ENCODE assay signal across 17 cellular contexts in the genomic region with DNA sequence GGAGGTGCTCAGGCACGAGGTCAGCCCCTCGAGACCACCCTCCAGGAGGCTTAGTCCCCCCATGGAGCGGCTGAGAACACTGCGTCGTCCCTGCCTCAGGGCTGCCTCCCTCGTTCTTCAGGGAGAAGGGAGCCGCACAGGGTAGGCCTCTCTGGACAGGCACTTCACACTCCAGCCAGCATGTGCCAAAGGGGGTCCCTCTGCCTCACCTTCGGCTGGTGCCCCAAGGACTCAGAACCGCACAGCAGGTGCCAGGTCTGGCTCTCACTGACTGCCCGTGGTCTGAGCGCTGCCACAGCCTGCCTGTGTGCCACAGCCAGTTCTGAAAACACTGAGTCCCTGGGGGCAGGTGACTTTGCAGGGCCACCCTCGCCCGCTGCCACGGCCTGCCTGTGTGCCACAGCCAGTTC. TPM values are rescaled to one million over a fixed set of nuclear protein-coding genes. Genes with fewer than 3 reads are reported as not detected.
DNase-seq lines count a peak whose midpoint lies in the region; ATAC-seq and TF ChIP-seq lines count a peak whose summit lies in the region.
"Had no signal": no experiment of that assay in that cellular context is flagged by ENCODE, and none has a peak within 500 bp of the region (broad histone marks: within the 10 kb centered on the region; RNA-seq: fewer than 3 reads in every experiment).

No MANE protein-coding gene starts in this region.

- POLR2A ChIA-PET in activated B cell treated with CpG ODN at 0.5 μM for 24 hours (lab: Charles Lee) = interaction anchor here (0.6 to 2.0 kb wide), 9 partner anchors 10 to 46 kb away, joined by 3 to 15 read pairs (median 5); a partner anchor contains a TSS

- peaks cover 69% of the 10 kb centered on the region for H3K4me1 Mint-ChIP-seq in activated B cell treated with CpG ODN at 0.5 μM for 24 hours

- H3K36me3 ChIP-seq in mucosa of descending colon (ENCODE audit: low read depth) = no peaks in the 10 kb centered on the region

- peak overlapping the region; percentile 71 for H3K4me3 Mint-ChIP-seq in activated B cell treated with CpG ODN at 0.5 μM for 24 hours

- no peaks in the 10 kb centered on the region for H3K4me1 ChIP-seq in mucosa of descending colon (ENCODE audit: low read depth)
- H3K4me1 ChIP-seq: Caco-2 had no signal

- no peaks in the 10 kb centered on the region for H3K9me3 ChIP-seq in mucosa of descending colon
- H3K9me3 ChIP-seq: Caco-2 had no signal

- peak overlapping the region; percentile 82 for H3K27ac Mint-ChIP-seq in activated B cell treated with CpG ODN at 0.5 μM for 24 hours

- H3K4me3 ChIP-seq in mucosa of descending colon = no peak overlapping the region

- CTCF ChIA-PET in activated B cell treated with CpG ODN at 0.5 μM for 24 hours (lab: Charles Lee) = interaction anchor here (1.5 kb wide), 1 partner anchor 22 kb away, joined by 4 read pairs; no protein-coding TSS in a partner anchor

- intact Hi-C loops in Right ventricle myocardium inferior (cut with DNase I) (no loop called here), cardiac septum (cut with DNase I) (no loop called here), activated B cell treated with CpG ODN at 0.5 μM for 24 hours (cut with micrococcal nuclease) (loop anchor here (1.0 kb wide), 1 partner anchor 22 kb away; no protein-coding TSS in a partner anchor), mucosa of descending colon (cut with DNase I, micrococcal nuclease) (no loop called here)

- no peak for TF ChIP-seq CTCF in activated B cell treated with CpG ODN at 0.5 μM for 24 hours (IDR thresholded peaks at IDR 0.05)
- no peak for TF ChIP-seq CTCF in mucosa of descending colon (IDR thresholded peaks at IDR 0.05)

- H3K9me3 Mint-ChIP-seq in activated B cell treated with CpG ODN at 0.5 μM for 24 hours = no peaks in the 10 kb centered on the region

- ATAC-seq in Right ventricle myocardium inferior (no peak), activated B cell treated with CpG ODN at 0.5 μM for 24 hours (ENCODE audit: low read depth) (peak; percentile 55), mucosa of descending colon (peak; percentile 32)

- H3K36me3 Mint-ChIP-seq in activated B cell treated with CpG ODN at 0.5 μM for 24 hours (ENCODE audit: low read depth) = peaks cover 49% of the 10 kb centered on the region

- H3K27me3 Mint-ChIP-seq in activated B cell treated with CpG ODN at 0.5 μM for 24 hours = no peaks in the 10 kb centered on the region

- DNase-seq in Right ventricle myocardium inferior (ENCODE audit: missing footprints) = peak; percentile 39
- no peak for DNase-seq in cardiac septum (ENCODE audit: low spot score)
- peak; percentile 59 for DNase-seq in activated B cell treated with CpG ODN at 0.5 μM for 24 hours
- DNase-seq in mucosa of descending colon = no peak
- no peak for DNase-seq in DMS114 treated with DMSO at 0.1 percent for 48 hours (lab: John Stamatoyannopoulos, UW; ENCODE audit: unreplicated experiment)
- DNase-seq in central memory CD4-positive, alpha-beta T cell = no peak
- no peak for DNase-seq in NAMALWA (ENCODE audit: low spot score)
- no peak for DNase-seq in activated CD4-positive, alpha-beta T cell treated with anti-CD3 and anti-CD28 coated beads, Interleukin-2, amount 50 U/mL, for 4 hours
- DNase-seq: Caco-2, DMS53, KG1, NCI-H1105 treated with DMSO at 0.1 percent for 48 hours, NCI-H2029, NCI-H2171 treated with DMSO at 0.1 percent for 48 hours, NCI-H774, SIG-M5 had no signal

RNA-seq across cellular contexts. Expression of a gene that starts 7.1 kb away (rescaled TPM):
- 19.4 TPM for total RNA-seq in Right ventricle myocardium inferior
- total RNA-seq in cardiac septum = 37.9 TPM
- 295 and 349 TPM in 2 replicates for total RNA-seq in activated B cell treated with CpG ODN at 0.5 μM for 24 hours
- total RNA-seq in mucosa of descending colon = 1 to 10 TPM in 2 of 3 donors, under 1 TPM in 1; 0.73 to 2.6 (median 2.2) TPM
- total RNA-seq: H4 had no signal

RNA-seq across cellular contexts. Expression of a gene that starts 20.2 kb away (rescaled TPM):
- total RNA-seq in Right ventricle myocardium inferior = 65.5 TPM
- 54.0 TPM for total RNA-seq in cardiac septum
- 33.8 and 38.0 TPM in 2 replicates for total RNA-seq in activated B cell treated with CpG ODN at 0.5 μM for 24 hours
- 10 to 100 TPM; 29.3 to 41.3 (median 32.8) TPM for total RNA-seq in mucosa of descending colon

RNA-seq across cellular contexts. Expression of a gene that starts 20.5 kb away (rescaled TPM):
- total RNA-seq in Right ventricle myocardium inferior (157 TPM), cardiac septum (158 TPM), activated B cell treated with CpG ODN at 0.5 μM for 24 hours (15.1 and 16.4 TPM in 2 replicates), mucosa of descending colon (100 to 1,000 TPM; 162 to 297 (median 197) TPM)

RNA-seq across cellular contexts. Expression of a gene that starts 34.8 kb away (rescaled TPM):
- total RNA-seq in Right ventricle myocardium inferior = 0.22 TPM
- 0.30 TPM for total RNA-seq in cardiac septum
- 6.4 and 6.7 TPM in 2 replicates for total RNA-seq in activated B cell treated with CpG ODN at 0.5 μM for 24 hours
- 1 to 10 TPM in 2 of 3 donors, under 1 TPM in 1; 0.70 to 3.6 (median 1.1) TPM for total RNA-seq in mucosa of descending colon

RNA-seq across cellular contexts. Expression of a gene that starts 52.3 kb away (rescaled TPM):
- total RNA-seq in Right ventricle myocardium inferior (6.6 TPM), cardiac septum (6.4 TPM), activated B cell treated with CpG ODN at 0.5 μM for 24 hours (12.8 and 13.5 TPM in 2 replicates), mucosa of descending colon (10 to 100 TPM in 2 of 3 donors, 1 to 10 TPM in 1; 9.6 to 13.4 (median 13.1) TPM)

Comparison
In these comparisons a context has a peak if more than half of its experiments do, and no peak if none do; other contexts are left out.
1. DNase-seq: peak in Right ventricle myocardium inferior (single experiment) and activated B cell treated with CpG ODN at 0.5 μM for 24 hours (single experiment); none in cardiac septum (single experiment), mucosa of descending colon (0 of 3), DMS114 treated with DMSO at 0.1 percent for 48 hours (single experiment), central memory CD4-positive, alpha-beta T cell (single experiment), NAMALWA (single experiment) and activated CD4-positive, alpha-beta T cell treated with anti-CD3 and anti-CD28 coated beads, Interleukin-2, amount 50 U/mL, for 4 hours (0 of 2).